Comparison of ENCODE assay signal across 10 cellular contexts in the genomic region with DNA sequence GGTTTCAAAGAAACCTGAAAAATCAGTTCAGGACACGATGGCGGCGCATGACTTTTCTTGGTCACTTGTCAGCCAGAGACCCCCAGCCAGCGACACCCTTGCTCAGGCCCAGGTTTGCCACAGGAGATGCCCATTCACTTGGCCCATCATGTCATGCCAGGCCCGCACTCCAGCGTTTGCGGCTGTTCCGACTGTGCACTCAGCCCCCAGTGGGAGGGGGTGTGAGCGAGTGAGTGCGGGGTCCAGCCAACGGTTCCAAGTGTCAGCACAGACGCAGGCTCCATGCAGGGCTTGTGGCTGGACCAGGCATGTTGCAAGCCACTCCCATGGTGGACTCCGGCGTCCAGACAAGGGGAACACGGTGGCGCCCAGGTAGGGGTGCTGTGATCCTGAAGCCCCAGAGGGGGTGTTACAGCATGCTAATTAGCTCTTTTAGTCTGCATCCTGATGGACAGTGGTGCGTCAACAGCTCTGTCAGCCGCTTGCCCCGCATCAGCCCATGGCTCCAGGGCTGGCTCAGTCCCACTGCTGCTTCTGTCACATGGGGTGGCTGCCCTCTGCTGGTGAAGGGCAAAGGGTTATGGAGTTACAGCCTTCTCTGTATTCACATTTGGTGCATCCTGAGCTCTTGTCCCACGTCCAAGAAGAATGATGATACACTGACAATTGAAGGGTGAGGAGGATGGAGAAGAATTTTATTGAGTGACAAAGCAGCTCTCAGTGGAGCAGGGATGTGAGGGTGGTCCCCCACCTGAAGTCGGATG. TPM values are rescaled to one million over a fixed set of nuclear protein-coding genes. Genes with fewer than 3 reads are reported as not detected.
DNase-seq lines count a peak whose midpoint lies in the region; ATAC-seq and TF ChIP-seq lines count a peak whose summit lies in the region.
"Had no signal": no experiment of that assay in that cellular context is flagged by ENCODE, and none has a peak within 500 bp of the region (broad histone marks: within the 10 kb centered on the region; RNA-seq: fewer than 3 reads in every experiment).

No MANE protein-coding gene starts in this region.

- H4K91ac ChIP-seq in IMR-90 (ENCODE audit: insufficient read depth, low read depth, low read length) (no peak overlapping the region), mesenchymal stem cell (ENCODE audit: low read length) (peak overlapping the region; percentile 56)

- H2BK5ac ChIP-seq in IMR-90 (ENCODE audit: low read depth, low read length, poor library complexity, severe bottlenecking), result no peak overlapping the region
- no peak overlapping the region for H2BK5ac ChIP-seq in mesenchymal stem cell (ENCODE audit: low read depth, low read length, poor library complexity, severe bottlenecking)

- H2AFZ ChIP-seq in IMR-90 (replicated peaks; ENCODE audit: low read length, poor library complexity) (no peak overlapping the region), mesenchymal stem cell (ENCODE audit: low read depth, low read length) (no peak overlapping the region)

- H3K23ac ChIP-seq in IMR-90 (ENCODE audit: low read depth, low read length) (no peak overlapping the region), mesenchymal stem cell (ENCODE audit: low read length in 2 of 2) (no peak overlapping the region)

- H3K9ac ChIP-seq in IMR-90 (ENCODE audit: low read depth, low read length) (no peak overlapping the region), mesenchymal stem cell (ENCODE audit: low read length) (no peak overlapping the region)

- H3F3A ChIP-seq in DOHH2 (ENCODE audit: control insufficient read depth, insufficient read depth), result no peaks in the 10 kb centered on the region

- H3K27me3 ChIP-seq in DOHH2 (ENCODE audit: control insufficient read depth, low read length), result no peaks in the 10 kb centered on the region
- no peaks in the 10 kb centered on the region for H3K27me3 ChIP-seq in IMR-90 (ENCODE audit: control insufficient read depth, insufficient read depth, low read length)
- H3K27me3 ChIP-seq in mesenchymal stem cell (ENCODE audit: control insufficient read depth in 1 of 2, insufficient read depth in 1 of 2, low read length in 2 of 2), result peaks cover 0 to 1% of the 10 kb centered on the region in 2 experiments

- H2AK9ac ChIP-seq in IMR-90 (replicated peaks; ENCODE audit: low read depth, low read length, poor library complexity), result no peak overlapping the region

- peak; percentile 33; the same call in 1 of the 2 replicates for TF ChIP-seq RAD21 in IMR-90 (IDR thresholded peaks at IDR 0.05; ENCODE audit: low read length)

- H3K14ac ChIP-seq in IMR-90 (replicated peaks; ENCODE audit: low read depth, low read length) (no peak overlapping the region), mesenchymal stem cell (ENCODE audit: low read length in 2 of 2) (no peak overlapping the region)

- no peak overlapping the region for H3K27ac Mint-ChIP-seq in activated CD8-positive, alpha-beta T cell treated with anti-CD3 and anti-CD28 coated beads for 36 hours
- H3K27ac Mint-ChIP-seq: activated T-helper 17 cell treated with anti-CD3 and anti-CD28 coated beads, Interleukin-2, amount 50 U/mL, for 72 hours had no signal

- BruUV-seq in IMR-90 (replicated peaks; lab: Mats Ljungman, UMichigan), result no TSS peak

- H3K79me1 ChIP-seq in IMR-90 (ENCODE audit: low read depth in 1 of 2, low read length in 2 of 2) (peaks cover 0 to 6% of the 10 kb centered on the region in 2 experiments; a peak in 2 of 4 replicates), mesenchymal stem cell (replicated peaks; ENCODE audit: low read length, poor library complexity, severe bottlenecking) (peaks cover 6% of the 10 kb centered on the region)

- no peaks in the 10 kb centered on the region for H3K9me1 ChIP-seq in IMR-90 (ENCODE audit: insufficient read depth, low read length)

- H3K4me2 ChIP-seq in DOHH2 (ENCODE audit: low read length) (no peak overlapping the region), IMR-90 (ENCODE audit: low read depth, low read length) (no peak overlapping the region), mesenchymal stem cell (ENCODE audit: low read length, poor library complexity, severe bottlenecking) (no peak overlapping the region)

- no peak overlapping the region for H3K4me3 ChIP-seq in DOHH2 (ENCODE audit: low read length)
- no peak overlapping the region for H3K4me3 ChIP-seq in IMR-90 (ENCODE audit: insufficient read depth, low read depth, low read length)
- no peak overlapping the region for H3K4me3 ChIP-seq in mesenchymal stem cell (ENCODE audit: insufficient read depth in 1 of 2, low read depth in 1 of 2, low read length in 2 of 2)
- H3K4me3 ChIP-seq: skin epidermis had no signal

- POLR2A ChIA-PET in IMR-90 (lab: Charles Lee; ENCODE audit: unreplicated experiment), result no interaction called here
- POLR2A ChIA-PET in activated CD8-positive, alpha-beta T cell treated with anti-CD3 and anti-CD28 coated beads for 36 hours (lab: Charles Lee), result no interaction called here

- dilution Hi-C loops in IMR-90 (cut with HindIII; ENCODE audit: low sequenced_read_pairs, unreplicated experiment), result no loop called here

- H3K36me3 Mint-ChIP-seq in activated CD8-positive, alpha-beta T cell treated with anti-CD3 and anti-CD28 coated beads for 36 hours (ENCODE audit: low read depth), result no peaks in the 10 kb centered on the region

- no peak overlapping the region for H2BK12ac ChIP-seq in mesenchymal stem cell (ENCODE audit: low read length in 2 of 2)

- H3K36me3 ChIP-seq in DOHH2 (ENCODE audit: control insufficient read depth, low read length) (0 out of 2 replicates have a peak, but pooled peaks cover 3% of the 10 kb centered on the region), IMR-90 (ENCODE audit: control insufficient read depth, insufficient read depth, low read length) (no peaks in the 10 kb centered on the region), mesenchymal stem cell (ENCODE audit: control insufficient read depth in 1 of 2, insufficient read depth in 2 of 2, low read depth in 1 of 2, low read length in 2 of 2) (no peaks in the 10 kb centered on the region)

- H4K8ac ChIP-seq in IMR-90 (ENCODE audit: low read depth in 2 of 2, low read length in 2 of 2) (no peak overlapping the region), mesenchymal stem cell (ENCODE audit: low read length) (peak overlapping the region; percentile 50)

- DNase-seq in IMR-90, result peak; percentile 9
- DNase-seq in activated CD8-positive, alpha-beta T cell treated with anti-CD3 and anti-CD28 coated beads for 36 hours, result peak; percentile 78
- peak; percentile 74 for DNase-seq in mesenchymal stem cell
- DNase-seq in NCI-H2227 (lab: John Stamatoyannopoulos, UW; ENCODE audit: unreplicated experiment), result no peak
- DNase-seq in NCI-H187 (lab: John Stamatoyannopoulos, UW), result no peak
- no peak for DNase-seq in COLO829 (ENCODE audit: low spot score)

- intact Hi-C loops in IMR-90 (cut with micrococcal nuclease), result no loop called here
- intact Hi-C loops in activated CD8-positive, alpha-beta T cell treated with anti-CD3 and anti-CD28 coated beads for 36 hours (cut with micrococcal nuclease), result loop anchor here (5.0 kb wide), 1 partner anchor 119 kb away; no protein-coding TSS in a partner anchor

- H3K18ac ChIP-seq in IMR-90 (ENCODE audit: low read depth, low read length) (no peak overlapping the region), mesenchymal stem cell (ENCODE audit: low read depth in 1 of 2, low read length in 2 of 2) (no peak overlapping the region)

- H2BK15ac ChIP-seq in IMR-90 (ENCODE audit: low read depth, low read length), result no peak overlapping the region
- H2BK15ac ChIP-seq in mesenchymal stem cell (ENCODE audit: low read depth, poor library complexity, severe bottlenecking), result no peak overlapping the region

- no peaks in the 10 kb centered on the region for H3K9me2 ChIP-seq in DOHH2 (replicated peaks; ENCODE audit: control insufficient read depth, low read length)

- H4K5ac ChIP-seq in IMR-90 (ENCODE audit: low read depth, low read length), result no peak overlapping the region

- peaks cover 16% of the 10 kb centered on the region; the same call in 1 of the 2 replicates for H3K9me3 ChIP-seq in DOHH2 (ENCODE audit: control insufficient read depth, insufficient read depth, low read length)
- H3K9me3 ChIP-seq in IMR-90 (ENCODE audit: control insufficient read depth, insufficient read depth, low read length), result no peaks in the 10 kb centered on the region
- no peaks in the 10 kb centered on the region for H3K9me3 ChIP-seq in mesenchymal stem cell (ENCODE audit: control insufficient read depth, low read length)

- peaks cover 6% of the 10 kb centered on the region for H3K4me1 Mint-ChIP-seq in activated CD8-positive, alpha-beta T cell treated with anti-CD3 and anti-CD28 coated beads for 36 hours (ENCODE audit: low read depth)
- H3K4me1 Mint-ChIP-seq: activated T-helper 17 cell treated with anti-CD3 and anti-CD28 coated beads, Interleukin-2, amount 50 U/mL, for 72 hours had no signal

- H3K56ac ChIP-seq in IMR-90 (ENCODE audit: extremely low read depth, insufficient read depth, low read length), result no peak overlapping the region

- H3K4me1 ChIP-seq in DOHH2 (ENCODE audit: control insufficient read depth, low read length) (peaks cover 13% of the 10 kb centered on the region), IMR-90 (ENCODE audit: control insufficient read depth, insufficient read depth, low read length) (no peaks in the 10 kb centered on the region), mesenchymal stem cell (ENCODE audit: control insufficient read depth, insufficient read depth, low read depth, low read length) (peaks cover 19% of the 10 kb centered on the region)

- CTCF ChIA-PET in IMR-90 (lab: Yijun Ruan, JAX), result interaction anchor here (0.6 kb wide), 1 partner anchor 83 kb away, joined by 3 read pairs; no protein-coding TSS in a partner anchor
- CTCF ChIA-PET in activated CD8-positive, alpha-beta T cell treated with anti-CD3 and anti-CD28 coated beads for 36 hours (lab: Charles Lee), result interaction anchor here (0.7 to 9.6 kb wide), 16 partner anchors 9 to 275 kb away, joined by 3 to 57 read pairs (median 6); no protein-coding TSS in a partner anchor

- no peak overlapping the region for H3K4ac ChIP-seq in IMR-90 (ENCODE audit: low read depth, low read length)
- H3K4ac ChIP-seq in mesenchymal stem cell (ENCODE audit: low read depth in 1 of 2, low read length in 2 of 2), result no peak overlapping the region

- 86% methylated on average over 12 of the region's 21 CpGs; no CpG with 5 or more reads in 1 of the 2 experiments for WGBS in IMR-90 (ENCODE audit: extremely low coverage in 2 of 2, insufficient read length in 1 of 2), 2 experiments
- WGBS in mesenchymal stem cell, result 64% methylated on average over 21 of the region's 21 CpGs

- no peak for TF ChIP-seq POLR2A in IMR-90 (IDR thresholded peaks at IDR 0.05; ENCODE audit: low read depth, low read length)

- in situ Hi-C loops in IMR-90 (cut with MboI; ENCODE audit: low sequenced_read_pairs), result no loop called here

- ATAC-seq in IMR-90 (ENCODE audit: low read depth) (no peak), GM21526 (IDR thresholded peaks at IDR 0.05; ENCODE audit: low FRiP score, unreplicated experiment) (no peak)
- no peak for ATAC-seq in activated CD8-positive, alpha-beta T cell treated with anti-CD3 and anti-CD28 coated beads for 36 hours
- ATAC-seq: activated T-helper 17 cell treated with anti-CD3 and anti-CD28 coated beads, Interleukin-2, amount 50 U/mL, for 72 hours had no signal

- H2BK120ac ChIP-seq in IMR-90 (ENCODE audit: low read depth, low read length) (no peak overlapping the region), mesenchymal stem cell (ENCODE audit: low read depth, low read length) (no peak overlapping the region)

- peaks cover 4% of the 10 kb centered on the region for H3K9me3 Mint-ChIP-seq in activated CD8-positive, alpha-beta T cell treated with anti-CD3 and anti-CD28 coated beads for 36 hours
- H3K9me3 Mint-ChIP-seq: activated T-helper 17 cell treated with anti-CD3 and anti-CD28 coated beads, Interleukin-2, amount 50 U/mL, for 72 hours had no signal

- no peaks in the 10 kb centered on the region for H3K27me3 Mint-ChIP-seq in activated CD8-positive, alpha-beta T cell treated with anti-CD3 and anti-CD28 coated beads for 36 hours

- H2AK5ac ChIP-seq in IMR-90 (ENCODE audit: low read depth, low read length) (no peak overlapping the region), mesenchymal stem cell (ENCODE audit: low read length, severe bottlenecking) (no peak overlapping the region)

- TF ChIP-seq CTCF in DOHH2 (IDR thresholded peaks at IDR 0.05; ENCODE audit: low read depth, low read length, poor library complexity, severe bottlenecking) (peak; percentile 53), IMR-90 (conservative IDR thresholded peaks at IDR 0.05; ENCODE audit: low read depth, low read length) (0 out of 2 replicates have a peak, but pooled peaks have one; percentile 24)
- peak; percentile 39 for TF ChIP-seq CTCF in activated CD8-positive, alpha-beta T cell treated with anti-CD3 and anti-CD28 coated beads for 36 hours (IDR thresholded peaks at IDR 0.05)

- no peak overlapping the region for H3K4me3 Mint-ChIP-seq in activated CD8-positive, alpha-beta T cell treated with anti-CD3 and anti-CD28 coated beads for 36 hours
- H3K4me3 Mint-ChIP-seq: activated T-helper 17 cell treated with anti-CD3 and anti-CD28 coated beads, Interleukin-2, amount 50 U/mL, for 72 hours had no signal

- H2BK20ac ChIP-seq in IMR-90 (ENCODE audit: low read depth, low read length), result no peak overlapping the region

- H3K27ac ChIP-seq in DOHH2 (ENCODE audit: low read depth, low read length) (no peak overlapping the region), IMR-90 (ENCODE audit: insufficient read depth, low read length) (no peak overlapping the region), mesenchymal stem cell (ENCODE audit: low read length, poor library complexity, severe bottlenecking) (no peak overlapping the region)
- H3K27ac ChIP-seq: skin epidermis had no signal

- H3K79me2 ChIP-seq in DOHH2 (ENCODE audit: control insufficient read depth, low read length), result peaks cover 16% of the 10 kb centered on the region

- H4K20me1 ChIP-seq in DOHH2 (ENCODE audit: control insufficient read depth, insufficient read depth, low read depth, low read length) (peaks cover 6% of the 10 kb centered on the region; the same call in 1 of the 2 replicates), IMR-90 (ENCODE audit: insufficient read depth, low read length) (peaks cover 7% of the 10 kb centered on the region; the same call in 1 of the 2 replicates)

RNA-seq across cellular contexts. Expression of a gene that starts 3.7 kb away (rescaled TPM):
- total RNA-seq in IMR-90 (2012; rRNA removed), result 61.5 and 77.2 TPM in 2 replicates
- polyA plus RNA-seq in IMR-90 (2012; rRNA removed), result 108 and 120 TPM in 2 replicates
- 108 and 119 TPM in 2 replicates for polyA plus RNA-seq in IMR-90 (2012; cell fraction: cytosol; rRNA removed)
- 179 and 309 TPM in 2 replicates for polyA plus RNA-seq in IMR-90 (2012; cell fraction: nucleus; rRNA removed; ENCODE audit: low replicate concordance)
- total RNA-seq in activated CD8-positive, alpha-beta T cell treated with anti-CD3 and anti-CD28 coated beads for 36 hours, result 10 to 100 TPM; 32.3 to 37.0 TPM
- polyA plus RNA-seq in mesenchymal stem cell (2013, experiment 1 of 2), result 37.6 TPM
- polyA plus RNA-seq in mesenchymal stem cell (2013, experiment 2 of 2), result 37.1 TPM

RNA-seq across cellular contexts. Expression of a gene that starts 37.0 kb away (rescaled TPM):
- total RNA-seq in IMR-90 (2012; rRNA removed), result 147 TPM in 2 replicates
- polyA plus RNA-seq in IMR-90 (2012; rRNA removed), result 212 and 237 TPM in 2 replicates
- polyA plus RNA-seq in IMR-90 (2012; cell fraction: cytosol; rRNA removed), result 167 and 315 TPM in 2 replicates
- 377 and 892 TPM in 2 replicates for polyA plus RNA-seq in IMR-90 (2012; cell fraction: nucleus; rRNA removed; ENCODE audit: low replicate concordance)
- total RNA-seq in activated CD8-positive, alpha-beta T cell treated with anti-CD3 and anti-CD28 coated beads for 36 hours, result 100 to 1,000 TPM; 136 TPM
- polyA plus RNA-seq in mesenchymal stem cell (2013, experiment 1 of 2), result 96.7 TPM
- polyA plus RNA-seq in mesenchymal stem cell (2013, experiment 2 of 2), result 92.8 TPM

Comparison
In these comparisons a context has a peak if more than half of its experiments do, and no peak if none do; other contexts are left out.
1. DNase-seq: peak in IMR-90 (single experiment), activated CD8-positive, alpha-beta T cell treated with anti-CD3 and anti-CD28 coated beads for 36 hours (single experiment) and mesenchymal stem cell (single experiment); none in NCI-H2227 (single experiment), NCI-H187 (0 of 2) and COLO829 (single experiment).
2. Peak in every context shown above with its lines, with median percentiles within 50 percentile points of each other: CTCF ChIP-seq.